4 cellular contexts compared by ENCODE assay signal in genomic region chr2:54265081-54265480, GRCh38. TPM values are rescaled to one million over a fixed set of nuclear protein-coding genes. Genes with fewer than 3 reads are reported as not detected.
"Had no signal": no experiment of that assay in that cellular context is flagged by ENCODE, and none has a peak within 500 bp of the region (broad histone marks: within the 10 kb centered on the region; RNA-seq: fewer than 3 reads in every experiment).

No MANE protein-coding gene starts in this region.

RNA-seq across cellular contexts. Expression of gene TSPYL6, which starts 9.1 kb away (rescaled TPM):
- total RNA-seq: LHCN-M2, M059J, MCF 10A, NCI-H460 had no signal
